ENCODE assay signal across 8 cellular contexts in genomic region chr1:3898994-3899775, GRCh38. TPM values are rescaled to one million over a fixed set of nuclear protein-coding genes. Genes with fewer than 3 reads are reported as not detected.
DNase-seq lines count a peak whose midpoint lies in the region; ATAC-seq and TF ChIP-seq lines count a peak whose summit lies in the region.

No MANE protein-coding gene starts in this region.

- H3K27ac ChIP-seq in CD8-positive, alpha-beta memory T cell (ENCODE audit: low read depth, low read length) = peak overlapping the region; percentile 91
- H3K27ac ChIP-seq in HUES6 (ENCODE audit: low read depth, low read length) (peak overlapping the region; percentile 95), upper lobe of right lung (peak overlapping the region; percentile 97)

- H3K9me3 Mint-ChIP-seq in CD8-positive, alpha-beta memory T cell = peaks cover 2 to 12% (median 11%) of the 10 kb centered on the region in 5 donors

- WGBS in lower leg skin, 2 donors = 42 to 50% methylated on average over 10 to 11 of the region's 11 CpGs

- H3K4me1 ChIP-seq in CD8-positive, alpha-beta memory T cell (ENCODE audit: insufficient read depth, low read length) = peaks cover 43% of the 10 kb centered on the region
- H3K4me1 ChIP-seq in HUES6 (ENCODE audit: control insufficient read depth, insufficient read depth, low read length) (peaks cover 9% of the 10 kb centered on the region), upper lobe of right lung (peaks cover 9% of the 10 kb centered on the region)

- H3K36me3 ChIP-seq in CD8-positive, alpha-beta memory T cell (ENCODE audit: insufficient read depth, low read length) = peaks cover 6% of the 10 kb centered on the region
- H3K36me3 ChIP-seq in HUES6 (ENCODE audit: control insufficient read depth, insufficient read depth, low read length) = peaks cover 14% of the 10 kb centered on the region
- peaks cover 5% of the 10 kb centered on the region for H3K36me3 ChIP-seq in upper lobe of right lung

- H3K9ac ChIP-seq in HUES6 (ENCODE audit: low read length) = peak overlapping the region; percentile 96

- peaks cover 0 to 1% of the 10 kb centered on the region in 2 donors for H3K27me3 Mint-ChIP-seq in CD8-positive, alpha-beta memory T cell

- peaks cover 6 to 37% (median 12%) of the 10 kb centered on the region in 3 donors for H3K36me3 Mint-ChIP-seq in CD8-positive, alpha-beta memory T cell

- TF ChIP-seq POLR2A in lower leg skin (IDR thresholded peaks at IDR 0.05) = no peak

- no peak for DNase-seq in CD8-positive, alpha-beta memory T cell
- DNase-seq in astrocyte of the cerebellum (ENCODE audit: low read depth) (no peak), lower leg skin (ENCODE audit: low spot score in 2 of 2) (peak in 1 of 2 donors; percentile 23), upper lobe of right lung (no peak), UCSD-AML1 (lab: John Stamatoyannopoulos, UW; ENCODE audit: unreplicated experiment) (no peak)
- DNase-seq in central memory CD4-positive, alpha-beta T cell = no peak

- in situ Hi-C loops in astrocyte of the cerebellum (cut with HindIII; ENCODE audit: low sequenced_read_pairs) = no loop called here

- POLR2A ChIA-PET in CD8-positive, alpha-beta memory T cell (lab: Charles Lee) = interaction anchor here (1.0 to 2.3 kb wide), 4 partner anchors 9 to 103 kb away, joined by 3 to 18 read pairs (median 10); partner anchors contain the start of genes CEP104, DFFB and LRRC47

- H3K4me3 ChIP-seq in CD8-positive, alpha-beta memory T cell (ENCODE audit: low read length) = peak overlapping the region; percentile 91
- H3K4me3 ChIP-seq in HUES6 (ENCODE audit: low read depth, low read length) (peak overlapping the region; percentile 83), astrocyte of the cerebellum (ENCODE audit: low read depth, low read length) (peak overlapping the region; percentile 95), lower leg skin (ENCODE audit: low read depth, poor library complexity, severe bottlenecking) (peak overlapping the region; percentile 61), upper lobe of right lung (peak overlapping the region; percentile 90)

- no peaks in the 10 kb centered on the region for H3K27me3 ChIP-seq in CD8-positive, alpha-beta memory T cell (ENCODE audit: insufficient read depth, low read length, poor library complexity, severe bottlenecking)
- H3K27me3 ChIP-seq in HUES6 (ENCODE audit: control insufficient read depth, insufficient read depth, low read length) (no peaks in the 10 kb centered on the region), upper lobe of right lung (no peaks in the 10 kb centered on the region)

- intact Hi-C loops in lower leg skin (cut with DNase I; ENCODE audit: low total_unique reads) (no loop called here), upper lobe of right lung (cut with DNase I) (no loop called here)

- CTCF ChIA-PET in CD8-positive, alpha-beta memory T cell (lab: Charles Lee) = interaction anchor here (1.9 to 3.0 kb wide), 2 partner anchors 15 to 42 kb away, joined by 9 to 15 read pairs; partner anchors contain the start of genes CEP104 and DFFB

- peaks cover 13% of the 10 kb centered on the region for H3K9me3 ChIP-seq in CD8-positive, alpha-beta memory T cell (ENCODE audit: low read length)
- H3K9me3 ChIP-seq in HUES6 (ENCODE audit: control insufficient read depth, insufficient read depth, low read depth, low read length) (peaks cover 2% of the 10 kb centered on the region; the same call in 1 of the 2 replicates), upper lobe of right lung (no peaks in the 10 kb centered on the region)

- peaks cover 32 to 67% (median 54%) of the 10 kb centered on the region in 3 donors for H3K4me1 Mint-ChIP-seq in CD8-positive, alpha-beta memory T cell

- H3K4me3 Mint-ChIP-seq in CD8-positive, alpha-beta memory T cell = peak overlapping the region; percentile 87 to 97 (median 95)

- peak overlapping the region; percentile 59 to 91 (median 84) for H3K27ac Mint-ChIP-seq in CD8-positive, alpha-beta memory T cell

- no peak for ATAC-seq in upper lobe of right lung
- no peak for ATAC-seq in HG03432 (IDR thresholded peaks at IDR 0.05; ENCODE audit: unreplicated experiment)

- TF ChIP-seq CTCF in astrocyte of the cerebellum (IDR thresholded peaks at IDR 0.05; ENCODE audit: low read depth, low read length, missing control alignments) = peak; percentile 22
- TF ChIP-seq CTCF in lower leg skin (IDR thresholded peaks at IDR 0.05) = no peak
- peak; percentile 14 for TF ChIP-seq CTCF in upper lobe of right lung (IDR thresholded peaks at IDR 0.05)

RNA-seq across cellular contexts. Expression of gene C1orf174, which starts 0.9 kb away (rescaled TPM):
- total RNA-seq in CD8-positive, alpha-beta memory T cell = 10 to 100 TPM; 49.7 to 51.8 TPM
- 31.1 TPM for polyA plus RNA-seq in CD8-positive, alpha-beta memory T cell
- total RNA-seq in lower leg skin (10 to 100 TPM; 12.7 to 22.6 (median 17.7) TPM), upper lobe of right lung (19.9 TPM)

RNA-seq across cellular contexts. Expression of gene DFFB, which starts 41.9 kb away (rescaled TPM):
- total RNA-seq in CD8-positive, alpha-beta memory T cell = 10 to 100 TPM; 10.9 to 14.6 TPM
- polyA plus RNA-seq in CD8-positive, alpha-beta memory T cell = 8.3 TPM
- total RNA-seq in lower leg skin (10 to 100 TPM in 1 of 4 donors, 1 to 10 TPM in 3; 3.0 to 10.3 (median 6.8) TPM), upper lobe of right lung (8.5 TPM)

RNA-seq across cellular contexts. Expression of gene CEP104, which starts 42.2 kb away (rescaled TPM):
- total RNA-seq in CD8-positive, alpha-beta memory T cell = 10 to 100 TPM; 45.0 to 47.0 TPM
- 29.4 TPM for polyA plus RNA-seq in CD8-positive, alpha-beta memory T cell
- total RNA-seq in lower leg skin (10 to 100 TPM; 24.6 to 38.9 (median 33.1) TPM), upper lobe of right lung (61.0 TPM)

Comparison
In these comparisons a context has a peak if more than half of its experiments do, and no peak if none do; other contexts are left out.
1. CTCF ChIP-seq: peak in astrocyte of the cerebellum (single experiment) and upper lobe of right lung (single experiment); none in lower leg skin (0 of 3).
2. Peak in every context shown above with its lines, with median percentiles within 50 percentile points of each other: H3K27ac ChIP-seq and H3K4me3 ChIP-seq.